In genomic region chr1:31062867-31063380, GRCh38 we compare ENCODE assay signal across 8 cellular contexts. TPM values are rescaled to one million over a fixed set of nuclear protein-coding genes. Genes with fewer than 3 reads are reported as not detected.
DNase-seq lines count a peak whose midpoint lies in the region; ATAC-seq lines count a peak whose summit lies in the region.

No MANE protein-coding gene starts in this region.

- H3K27ac ChIP-seq in iPS-20b (ENCODE audit: low read length) = no peak overlapping the region

- DNase-seq in activated CD8-positive, alpha-beta memory T cell treated with anti-CD3 and anti-CD28 coated beads, Interleukin-2, amount 10 ng/mL, durations not matched to agents 7 days and 5 days = no peak
- no peak for DNase-seq in activated CD8-positive, alpha-beta memory T cell treated with anti-CD3 and anti-CD28 coated beads, Interleukin-2, amount 50 U/mL, for 48 hours
- no peak for DNase-seq in activated T-helper 2 cell treated with anti-CD3 and anti-CD28 coated beads, Interferon-gamma antibody, Interleukin-2, Interleukin-4, amounts not matched to agents 10 μg/mL and 5 μg/mL and 100 μg/mL, durations not matched to agents 14 hours and 24 hours and 36 hours (ENCODE audit: low spot score)
- no peak for DNase-seq in stimulated activated naive CD8-positive, alpha-beta T cell treated with anti-CD3 and anti-CD28 coated beads, Interleukin-15, amount 100 ng/mL, for 72 hours
- no peak for DNase-seq in stimulated activated CD4-positive, alpha-beta T cell treated with anti-CD3 and anti-CD28 coated beads, Interleukin-4, amount 100 ng/mL, for 1 hour

- intact Hi-C loops in activated T-helper 2 cell treated with anti-CD3 and anti-CD28 coated beads, Interferon-gamma antibody, Interleukin-2, Interleukin-4, amounts not matched to agents 10 μg/mL and 5 μg/mL and 100 μg/mL, durations not matched to agents 14 hours and 24 hours and 36 hours (cut with micrococcal nuclease) = loop anchor here (5.0 kb wide), 1 partner anchor 36 kb away; no protein-coding TSS in a partner anchor

- no peaks in the 10 kb centered on the region for H3K9me3 ChIP-seq in iPS-20b (ENCODE audit: insufficient read depth, low read depth, low read length)

- H3K36me3 Mint-ChIP-seq in activated CD8-positive, alpha-beta memory T cell treated with anti-CD3 and anti-CD28 coated beads, Interleukin-2, amount 10 ng/mL, durations not matched to agents 7 days and 5 days = peaks cover 26% of the 10 kb centered on the region
- H3K36me3 Mint-ChIP-seq in activated T-helper 2 cell treated with anti-CD3 and anti-CD28 coated beads, Interferon-gamma antibody, Interleukin-2, Interleukin-4, amounts not matched to agents 10 μg/mL and 5 μg/mL and 100 μg/mL, durations not matched to agents 14 hours and 24 hours and 36 hours (ENCODE audit: low read depth) = peaks cover 42% of the 10 kb centered on the region

- H3K9me3 Mint-ChIP-seq in activated CD8-positive, alpha-beta memory T cell treated with anti-CD3 and anti-CD28 coated beads, Interleukin-2, amount 10 ng/mL, durations not matched to agents 7 days and 5 days (ENCODE audit: low read depth) = no peaks in the 10 kb centered on the region
- no peaks in the 10 kb centered on the region for H3K9me3 Mint-ChIP-seq in activated T-helper 2 cell treated with anti-CD3 and anti-CD28 coated beads, Interferon-gamma antibody, Interleukin-2, Interleukin-4, amounts not matched to agents 10 μg/mL and 5 μg/mL and 100 μg/mL, durations not matched to agents 14 hours and 24 hours and 36 hours
- H3K9me3 Mint-ChIP-seq in stimulated activated naive CD8-positive, alpha-beta T cell treated with anti-CD3 and anti-CD28 coated beads, Interleukin-15, amount 100 ng/mL, for 72 hours = no peaks in the 10 kb centered on the region

- ATAC-seq in activated CD8-positive, alpha-beta memory T cell treated with anti-CD3 and anti-CD28 coated beads, Interleukin-2, amount 10 ng/mL, durations not matched to agents 7 days and 5 days = no peak
- ATAC-seq in stimulated activated naive CD8-positive, alpha-beta T cell treated with anti-CD3 and anti-CD28 coated beads, Interleukin-15, amount 100 ng/mL, for 72 hours = no peak
- ATAC-seq in GM21786 (IDR thresholded peaks at IDR 0.05; ENCODE audit: unreplicated experiment) (no peak), HG03378 (IDR thresholded peaks at IDR 0.05; ENCODE audit: unreplicated experiment) (no peak)

- H3K9ac ChIP-seq in iPS-20b (ENCODE audit: low read depth, low read length) = peak overlapping the region; percentile 100; the same call in 1 of the 2 replicates

- CTCF ChIA-PET in activated CD8-positive, alpha-beta memory T cell treated with anti-CD3 and anti-CD28 coated beads, Interleukin-2, amount 10 ng/mL, durations not matched to agents 7 days and 5 days (lab: Charles Lee) = no interaction called here

- H3K27ac Mint-ChIP-seq in activated CD8-positive, alpha-beta memory T cell treated with anti-CD3 and anti-CD28 coated beads, Interleukin-2, amount 10 ng/mL, durations not matched to agents 7 days and 5 days = peak overlapping the region; percentile 39
- H3K27ac Mint-ChIP-seq in activated T-helper 2 cell treated with anti-CD3 and anti-CD28 coated beads, Interferon-gamma antibody, Interleukin-2, Interleukin-4, amounts not matched to agents 10 μg/mL and 5 μg/mL and 100 μg/mL, durations not matched to agents 14 hours and 24 hours and 36 hours = peak overlapping the region; percentile 0
- peak overlapping the region in 1 of 2 donors; percentile 100 for H3K27ac Mint-ChIP-seq in stimulated activated naive CD8-positive, alpha-beta T cell treated with anti-CD3 and anti-CD28 coated beads, Interleukin-15, amount 100 ng/mL, for 72 hours

- H3K27me3 Mint-ChIP-seq in activated CD8-positive, alpha-beta memory T cell treated with anti-CD3 and anti-CD28 coated beads, Interleukin-2, amount 10 ng/mL, durations not matched to agents 7 days and 5 days = no peaks in the 10 kb centered on the region
- H3K27me3 Mint-ChIP-seq in activated T-helper 2 cell treated with anti-CD3 and anti-CD28 coated beads, Interferon-gamma antibody, Interleukin-2, Interleukin-4, amounts not matched to agents 10 μg/mL and 5 μg/mL and 100 μg/mL, durations not matched to agents 14 hours and 24 hours and 36 hours (ENCODE audit: low read depth) = no peaks in the 10 kb centered on the region
- H3K27me3 Mint-ChIP-seq in stimulated activated naive CD8-positive, alpha-beta T cell treated with anti-CD3 and anti-CD28 coated beads, Interleukin-15, amount 100 ng/mL, for 72 hours = no peaks in the 10 kb centered on the region

- H3K36me3 ChIP-seq in iPS-20b (ENCODE audit: insufficient read depth, low read depth, low read length) = peaks cover 16% of the 10 kb centered on the region

- H3K4me3 Mint-ChIP-seq in activated CD8-positive, alpha-beta memory T cell treated with anti-CD3 and anti-CD28 coated beads, Interleukin-2, amount 10 ng/mL, durations not matched to agents 7 days and 5 days = peak overlapping the region; percentile 99
- peak overlapping the region; percentile 27 for H3K4me3 Mint-ChIP-seq in activated T-helper 2 cell treated with anti-CD3 and anti-CD28 coated beads, Interferon-gamma antibody, Interleukin-2, Interleukin-4, amounts not matched to agents 10 μg/mL and 5 μg/mL and 100 μg/mL, durations not matched to agents 14 hours and 24 hours and 36 hours (ENCODE audit: low read depth)
- H3K4me3 Mint-ChIP-seq in stimulated activated naive CD8-positive, alpha-beta T cell treated with anti-CD3 and anti-CD28 coated beads, Interleukin-15, amount 100 ng/mL, for 72 hours = peak overlapping the region; percentile 98 to 99

- H3K4me3 ChIP-seq in iPS-20b (ENCODE audit: low read length) = peak overlapping the region; percentile 98

- H3K4me1 Mint-ChIP-seq in activated CD8-positive, alpha-beta memory T cell treated with anti-CD3 and anti-CD28 coated beads, Interleukin-2, amount 10 ng/mL, durations not matched to agents 7 days and 5 days = peaks cover 39% of the 10 kb centered on the region
- H3K4me1 Mint-ChIP-seq in activated T-helper 2 cell treated with anti-CD3 and anti-CD28 coated beads, Interferon-gamma antibody, Interleukin-2, Interleukin-4, amounts not matched to agents 10 μg/mL and 5 μg/mL and 100 μg/mL, durations not matched to agents 14 hours and 24 hours and 36 hours (ENCODE audit: low read depth) = peaks cover 28% of the 10 kb centered on the region
- H3K4me1 Mint-ChIP-seq in stimulated activated naive CD8-positive, alpha-beta T cell treated with anti-CD3 and anti-CD28 coated beads, Interleukin-15, amount 100 ng/mL, for 72 hours = peaks cover 49% of the 10 kb centered on the region

- no peaks in the 10 kb centered on the region for H3K27me3 ChIP-seq in iPS-20b (ENCODE audit: insufficient read depth, low read length)

- H3K4me1 ChIP-seq in iPS-20b (ENCODE audit: insufficient read depth, low read length) = peaks cover 11% of the 10 kb centered on the region

RNA-seq across cellular contexts. Expression of gene PUM1, which starts 2.6 kb away (rescaled TPM):
- 100 to 1,000 TPM; 112 to 113 TPM for total RNA-seq in activated CD8-positive, alpha-beta memory T cell treated with anti-CD3 and anti-CD28 coated beads, Interleukin-2, amount 10 ng/mL, durations not matched to agents 7 days and 5 days
- total RNA-seq in activated T-helper 2 cell treated with anti-CD3 and anti-CD28 coated beads, Interferon-gamma antibody, Interleukin-2, Interleukin-4, amounts not matched to agents 10 μg/mL and 5 μg/mL and 100 μg/mL, durations not matched to agents 14 hours and 24 hours and 36 hours = 121 and 125 TPM in 2 replicates

Comparison
In these comparisons a context has a peak if more than half of its experiments do, and no peak if none do; other contexts are left out.
1. H3K4me3 Mint-ChIP-seq: peak in every context shown above with its lines; median percentile 99 in activated CD8-positive, alpha-beta memory T cell treated with anti-CD3 and anti-CD28 coated beads, Interleukin-2, amount 10 ng/mL, durations not matched to agents 7 days and 5 days; 98 in stimulated activated naive CD8-positive, alpha-beta T cell treated with anti-CD3 and anti-CD28 coated beads, Interleukin-15, amount 100 ng/mL, for 72 hours; 27 in activated T-helper 2 cell treated with anti-CD3 and anti-CD28 coated beads, Interferon-gamma antibody, Interleukin-2, Interleukin-4, amounts not matched to agents 10 μg/mL and 5 μg/mL and 100 μg/mL, durations not matched to agents 14 hours and 24 hours and 36 hours.